ENCODE assay signal across 1 cellular context in the genomic region with DNA sequence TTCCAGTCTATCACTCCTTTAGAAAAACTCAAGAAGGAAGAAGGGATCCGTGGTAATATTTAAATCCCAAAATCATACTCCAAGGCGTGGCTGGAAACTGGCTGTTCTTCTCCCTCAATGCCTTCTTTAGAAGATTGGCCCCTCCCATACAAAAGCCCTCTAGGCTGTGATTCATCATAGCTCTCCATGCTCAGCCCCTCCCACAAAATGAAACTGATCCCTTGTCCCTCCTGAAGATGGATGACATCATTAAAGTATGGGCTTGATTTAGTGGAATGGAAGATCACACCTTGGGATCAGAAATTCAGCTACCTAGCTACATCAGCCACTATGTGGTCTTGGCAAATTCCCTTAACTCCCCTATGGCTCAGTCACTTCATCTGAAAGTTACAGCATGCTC.
TF ChIP-seq lines count a peak whose summit lies in the region.

No MANE protein-coding gene starts in this region.

TF ChIP-seq in HepG2, 621 proteins besides CTCF, POLR2A, EP300 and RAD21:
- no peak for TF ChIP-seq ZNF619 (CRISPR knock-in tag; IDR thresholded peaks at IDR 0.05)
- TF ChIP-seq GFI1 (CRISPR knock-in tag; IDR thresholded peaks at IDR 0.05; ENCODE audit: borderline replicate concordance): no peak
- peak; percentile 93 for TF ChIP-seq ATF7 (IDR thresholded peaks at IDR 0.05)
- TF ChIP-seq ATF7 (CRISPR knock-in tag; IDR thresholded peaks at IDR 0.05): no peak
